In genomic region chr17:8162997-8163977, GRCh38 we compare ENCODE assay signal across 8 cellular contexts. TPM values are rescaled to one million over a fixed set of nuclear protein-coding genes. Genes with fewer than 3 reads are reported as not detected.
DNase-seq lines count a peak whose midpoint lies in the region; ATAC-seq and TF ChIP-seq lines count a peak whose summit lies in the region.

No MANE protein-coding gene starts in this region.

- peak overlapping the region; percentile 42 to 72 for H3K9ac ChIP-seq in liver (ENCODE audit: low read depth in 1 of 2, low read length in 2 of 2)

- H3K27me3 ChIP-seq in liver (ENCODE audit: control insufficient read depth in 4 of 4, insufficient read depth in 4 of 4, low read length in 3 of 4) (no peaks in the 10 kb centered on the region), testis (no peaks in the 10 kb centered on the region)

- intact Hi-C loops in testis (cut with DNase I; ENCODE audit: low total_unique reads) = no loop called here

- H3K4me3 ChIP-seq in liver (ENCODE audit: low read depth in 1 of 3, low read length in 3 of 3) (peak overlapping the region; percentile 3 to 86 (median 52)), testis (peak overlapping the region; percentile 99 to 100)

- ATAC-seq in GM18867 (IDR thresholded peaks at IDR 0.05; ENCODE audit: unreplicated experiment) = no peak
- no peak for ATAC-seq in GM18907 (IDR thresholded peaks at IDR 0.05; ENCODE audit: unreplicated experiment)

- no peak for TF ChIP-seq CTCF in liver (IDR thresholded peaks at IDR 0.05; ENCODE audit: low read depth, low read length, missing input control)
- no peak for TF ChIP-seq CTCF in testis (IDR thresholded peaks at IDR 0.05)

- H3K27ac ChIP-seq in caudate nucleus (ENCODE audit: low read depth, low read length) = peak overlapping the region; percentile 96
- peak overlapping the region; percentile 97 to 98 for H3K27ac ChIP-seq in liver (ENCODE audit: low read depth in 1 of 2, low read length in 2 of 2)
- H3K27ac ChIP-seq in testis = peak overlapping the region; percentile 100

- peaks cover 2 to 10% (median 6%) of the 10 kb centered on the region in 4 donors for H3K36me3 ChIP-seq in liver (ENCODE audit: control insufficient read depth in 4 of 4, insufficient read depth in 3 of 4, low read depth in 1 of 4, low read length in 3 of 4)
- no peaks in the 10 kb centered on the region for H3K36me3 ChIP-seq in testis (ENCODE audit: low read depth, missing control alignments)

- no peak for TF ChIP-seq RAD21 in liver (IDR thresholded peaks at IDR 0.05)

- H3K4me1 ChIP-seq in liver (ENCODE audit: control insufficient read depth in 4 of 4, insufficient read depth in 4 of 4, low read length in 3 of 4) = peaks cover 8 to 50% (median 40%) of the 10 kb centered on the region in 4 donors
- H3K4me1 ChIP-seq in testis = peaks cover 41% of the 10 kb centered on the region

- peak; percentile 32 for DNase-seq in DMS 273 (lab: John Stamatoyannopoulos, UW; ENCODE audit: unreplicated experiment)
- no peak for DNase-seq in DMS 273 treated with DMSO at 0.1 percent for 48 hours (lab: John Stamatoyannopoulos, UW)
- DNase-seq in NCI-H345 (lab: John Stamatoyannopoulos, UW) = peak; percentile 42
- DNase-seq in caudate nucleus (lab: John Stamatoyannopoulos, UW) = peak in 11 of 61 donors; percentile 22 to 69 (median 51)
- DNase-seq in testis = peak; percentile 47

- 6% methylated on average over 55 of the region's 55 CpGs for WGBS in liver
- WGBS in testis, 2 donors = 5 to 8% methylated on average over 10 to 29 of the region's 55 CpGs

- no peak for TF ChIP-seq POLR2A in testis (IDR thresholded peaks at IDR 0.05)

- no peaks in the 10 kb centered on the region for H3K9me3 ChIP-seq in liver (ENCODE audit: control insufficient read depth in 4 of 4, low read length in 3 of 4)
- H3K9me3 ChIP-seq in testis = no peaks in the 10 kb centered on the region

TF ChIP-seq in liver, 16 proteins besides CTCF, POLR2A, EP300 and RAD21:
- TF ChIP-seq MAX (IDR thresholded peaks at IDR 0.05) = no peak
- TF ChIP-seq JUND (IDR thresholded peaks at IDR 0.05) = no peak
- peak; percentile 74 to 80 for TF ChIP-seq RXRA (IDR thresholded peaks at IDR 0.05)
- TF ChIP-seq, protein P1, sequence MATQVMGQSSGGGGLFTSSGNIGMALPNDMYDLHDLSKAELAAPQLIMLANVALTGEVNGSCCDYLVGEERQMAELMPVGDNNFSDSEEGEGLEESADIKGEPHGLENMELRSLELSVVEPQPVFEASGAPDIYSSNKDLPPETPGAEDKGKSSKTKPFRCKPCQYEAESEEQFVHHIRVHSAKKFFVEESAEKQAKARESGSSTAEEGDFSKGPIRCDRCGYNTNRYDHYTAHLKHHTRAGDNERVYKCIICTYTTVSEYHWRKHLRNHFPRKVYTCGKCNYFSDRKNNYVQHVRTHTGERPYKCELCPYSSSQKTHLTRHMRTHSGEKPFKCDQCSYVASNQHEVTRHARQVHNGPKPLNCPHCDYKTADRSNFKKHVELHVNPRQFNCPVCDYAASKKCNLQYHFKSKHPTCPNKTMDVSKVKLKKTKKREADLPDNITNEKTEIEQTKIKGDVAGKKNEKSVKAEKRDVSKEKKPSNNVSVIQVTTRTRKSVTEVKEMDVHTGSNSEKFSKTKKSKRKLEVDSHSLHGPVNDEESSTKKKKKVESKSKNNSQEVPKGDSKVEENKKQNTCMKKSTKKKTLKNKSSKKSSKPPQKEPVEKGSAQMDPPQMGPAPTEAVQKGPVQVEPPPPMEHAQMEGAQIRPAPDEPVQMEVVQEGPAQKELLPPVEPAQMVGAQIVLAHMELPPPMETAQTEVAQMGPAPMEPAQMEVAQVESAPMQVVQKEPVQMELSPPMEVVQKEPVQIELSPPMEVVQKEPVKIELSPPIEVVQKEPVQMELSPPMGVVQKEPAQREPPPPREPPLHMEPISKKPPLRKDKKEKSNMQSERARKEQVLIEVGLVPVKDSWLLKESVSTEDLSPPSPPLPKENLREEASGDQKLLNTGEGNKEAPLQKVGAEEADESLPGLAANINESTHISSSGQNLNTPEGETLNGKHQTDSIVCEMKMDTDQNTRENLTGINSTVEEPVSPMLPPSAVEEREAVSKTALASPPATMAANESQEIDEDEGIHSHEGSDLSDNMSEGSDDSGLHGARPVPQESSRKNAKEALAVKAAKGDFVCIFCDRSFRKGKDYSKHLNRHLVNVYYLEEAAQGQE (IDR thresholded peaks at IDR 0.05) = no peak
- peak; percentile 23 for TF ChIP-seq YY1 (IDR thresholded peaks at IDR 0.05)
- peak in 1 of 2 donors; percentile 17 for TF ChIP-seq HNF4A (conservative IDR thresholded peaks at IDR 0.05)
- TF ChIP-seq EGR1 (IDR thresholded peaks at IDR 0.05; ENCODE audit: low read depth in 2 of 2) = no peak

RNA-seq across cellular contexts. Expression of gene VAMP2, which starts 0.5 kb away (rescaled TPM):
- total RNA-seq in liver (1 to 10 TPM; 4.2 to 9.0 TPM), testis (10 to 100 TPM; 66.3 to 76.5 TPM)
- polyA plus RNA-seq in liver (10 to 100 TPM; 11.4 to 25.9 TPM), testis (ENCODE audit: insufficient read depth, low read depth, low replicate concordance) (116 TPM)

RNA-seq across cellular contexts. Expression of gene PER1, which starts 11.1 kb away (rescaled TPM):
- total RNA-seq in liver (10 to 100 TPM; 10.1 to 71.6 TPM), testis (100 to 1,000 TPM in 1 of 2 donors, 10 to 100 TPM in 1; 96.0 to 119 TPM)
- polyA plus RNA-seq in liver (10 to 100 TPM; 24.9 to 34.6 TPM), testis (ENCODE audit: insufficient read depth, low read depth, low replicate concordance) (55.1 TPM)

RNA-seq across cellular contexts. Expression of gene TMEM107, which starts 12.9 kb away (rescaled TPM):
- total RNA-seq in liver = 1 to 10 TPM; 4.5 to 8.4 TPM
- polyA plus RNA-seq in liver = 1 to 10 TPM; 3.0 to 3.9 TPM
- total RNA-seq in testis = 10 to 100 TPM; 17.2 to 23.2 TPM
- 31.8 TPM for polyA plus RNA-seq in testis (ENCODE audit: insufficient read depth, low read depth, low replicate concordance)

RNA-seq across cellular contexts. Expression of gene BORCS6, which starts 26.7 kb away (rescaled TPM):
- total RNA-seq in liver (1 to 10 TPM; 5.1 to 6.8 TPM), testis (10 to 100 TPM in 1 of 2 donors, 1 to 10 TPM in 1; 8.7 to 10.4 TPM)
- polyA plus RNA-seq in liver (1 to 10 TPM; 4.1 to 6.4 TPM), testis (ENCODE audit: insufficient read depth, low read depth, low replicate concordance) (8.5 TPM)

RNA-seq across cellular contexts. Expression of gene HES7, which starts 39.4 kb away (rescaled TPM):
- total RNA-seq in liver (not detected), testis (under 1 TPM in 1 of 2 donors, not detected in 1; 0.31 TPM)
- polyA plus RNA-seq in liver (not detected), testis (ENCODE audit: insufficient read depth, low read depth, low replicate concordance) (0.25 TPM)

Comparison
In these comparisons a context has a peak if more than half of its experiments do, and no peak if none do; other contexts are left out.
1. RNA of gene VAMP2, which starts 0.5 kb away (total RNA-seq): 66.3 to 76.5 TPM in testis; 4.2 to 9.0 TPM in liver; every median in the first group is over 4 times any median in the second.
2. Peak in every context shown above with its lines, with median percentiles within 50 percentile points of each other: H3K27ac ChIP-seq.